In the genomic region with DNA sequence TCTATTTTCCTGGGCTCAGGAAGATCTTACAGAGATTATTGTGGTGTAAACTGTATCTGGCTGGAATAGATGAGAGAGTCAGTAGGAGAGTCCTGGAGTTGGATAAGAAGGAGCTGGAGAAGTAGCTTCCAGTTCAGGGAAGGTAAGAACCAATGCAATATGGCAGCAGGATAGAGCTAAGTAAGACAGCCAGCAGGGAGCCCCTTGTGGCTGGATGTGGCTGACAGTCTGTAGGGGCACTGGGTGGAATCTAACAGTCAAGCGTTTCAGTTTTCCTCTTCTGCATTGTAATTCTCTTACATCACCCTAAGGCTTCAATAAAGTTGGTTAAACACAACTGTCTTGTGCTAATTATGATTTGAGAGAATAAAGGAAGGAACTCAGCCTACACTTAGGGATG, we compare ENCODE assay signal across 11 cellular contexts.
A peak's percentile ranks its signal among the peaks of the same experiment; 100 is the strongest.
DNase-seq lines count a peak whose midpoint lies in the region; ATAC-seq, FAIRE-seq and TF ChIP-seq lines count a peak whose summit lies in the region.
"Had no signal": no experiment of that assay in that cellular context is flagged by ENCODE, and none has a peak within 500 bp of the region (broad histone marks: within the 10 kb centered on the region; RNA-seq: fewer than 3 reads in every experiment).

No MANE protein-coding gene starts in this region.

- no peak overlapping the region for H3K23ac ChIP-seq in trophoblast cell (ENCODE audit: low read length)

- no peak for TF ChIP-seq POLR2A in A549 (IDR thresholded peaks at IDR 0.05; ENCODE audit: low read length)

- H3K36me3 ChIP-seq in GM23248 (ENCODE audit: low read depth) (no peaks in the 10 kb centered on the region), PC-3 (ENCODE audit: low read depth, low read length) (no peaks in the 10 kb centered on the region), trophoblast cell (ENCODE audit: control insufficient read depth in 1 of 2, insufficient read depth in 2 of 2, low read length in 2 of 2) (no peaks in the 10 kb centered on the region)

- peak; percentile 82 to 89; a peak in 4 of 6 replicates for ATAC-seq in A549
- ATAC-seq in PC-3, result peak; percentile 34; the same call in 1 of the 2 replicates
- no peak for ATAC-seq in GM18520 (IDR thresholded peaks at IDR 0.05; ENCODE audit: unreplicated experiment)

- no peak overlapping the region for H3K18ac ChIP-seq in trophoblast cell (ENCODE audit: low read length)

- H4K8ac ChIP-seq in trophoblast cell (ENCODE audit: low read depth, low read length), result no peak overlapping the region

- no TSS peak for BruUV-seq in PC-3 (replicated peaks; lab: Mats Ljungman, UMichigan)

- no peaks in the 10 kb centered on the region for H3K27me3 ChIP-seq in GM23248 (replicated peaks; ENCODE audit: insufficient read depth)
- no peaks in the 10 kb centered on the region for H3K27me3 ChIP-seq in PC-3 (ENCODE audit: low read length)
- H3K27me3 ChIP-seq in trophoblast cell (ENCODE audit: insufficient read depth, low read length), result no peaks in the 10 kb centered on the region

- 58% methylated on average over 1 of the region's 1 CpG for WGBS in A549 (ENCODE audit: missing lambda C conversion rate)
- 75 to 79% methylated on average over 1 of the region's 1 CpG for WGBS in GM23248 (ENCODE audit: low coverage in 1 of 2, low lambda C conversion rate in 2 of 2, missing lambda C conversion rate in 2 of 2), 2 experiments
- no CpG with 5 or more reads among the region's 1 CpG for WGBS in trophoblast cell (ENCODE audit: extremely low coverage, insufficient coverage, insufficient read length)

- no peak for TF ChIP-seq EP300 in A549 (IDR thresholded peaks at IDR 0.05)

- no peak overlapping the region for H3K14ac ChIP-seq in trophoblast cell (ENCODE audit: low read length)

- H3K9me2 ChIP-seq in GM23248 (ENCODE audit: insufficient read depth) (no peaks in the 10 kb centered on the region), PC-3 (replicated peaks; ENCODE audit: low read length) (no peaks in the 10 kb centered on the region)

- H3K27ac ChIP-seq in A549 (peak overlapping the region in 1 of 2 experiments; percentile 14; a peak in 1 of 6 replicates), GM23248 (no peak overlapping the region), PC-3 (ENCODE audit: low read length) (peak overlapping the region; percentile 81; the same call in 1 of the 2 replicates), trophoblast cell (ENCODE audit: low read depth, low read length) (no peak overlapping the region)

- H2BK5ac ChIP-seq in trophoblast cell (ENCODE audit: low read depth, low read length, poor library complexity), result no peak overlapping the region

- no peaks in the 10 kb centered on the region for H3K79me1 ChIP-seq in trophoblast cell (ENCODE audit: low read length)

- H3K9ac ChIP-seq in GM23248 (no peak overlapping the region), PC-3 (ENCODE audit: low read length) (no peak overlapping the region), trophoblast cell (ENCODE audit: low read length) (no peak overlapping the region)

- TF ChIP-seq CTCF in A549 (IDR thresholded peaks at IDR 0.05), result no peak
- peak; percentile 40 for TF ChIP-seq CTCF in PC-3 (conservative IDR thresholded peaks at IDR 0.05; ENCODE audit: low read depth, low read length)
- peak; percentile 16 for TF ChIP-seq CTCF in fibroblast of pulmonary artery (IDR thresholded peaks at IDR 0.05; ENCODE audit: low read length, missing control alignments)

- no peak overlapping the region for H2BK12ac ChIP-seq in trophoblast cell (ENCODE audit: low read length)

- no peak for TF ChIP-seq RAD21 in A549 (conservative IDR thresholded peaks at IDR 0.05 in 1 of 2, IDR thresholded peaks at IDR 0.05 in 1 of 2)

- H3K4ac ChIP-seq in trophoblast cell (ENCODE audit: low read depth, low read length), result no peak overlapping the region

- H3K4me2 ChIP-seq in A549, result no peak overlapping the region
- no peak overlapping the region for H3K4me2 ChIP-seq in GM23248 (ENCODE audit: unreplicated experiment)
- H3K4me2 ChIP-seq in PC-3 (ENCODE audit: low read length), result no peak overlapping the region
- no peak overlapping the region for H3K4me2 ChIP-seq in trophoblast cell (ENCODE audit: low read length)

- peaks cover 10% of the 10 kb centered on the region; the same call in 2 of the 3 replicates for H3K4me1 ChIP-seq in A549
- peaks cover 38% of the 10 kb centered on the region for H3K4me1 ChIP-seq in GM23248 (ENCODE audit: insufficient read depth)
- H3K4me1 ChIP-seq in PC-3 (ENCODE audit: insufficient read depth, low read length), result peaks cover 29% of the 10 kb centered on the region
- no peaks in the 10 kb centered on the region for H3K4me1 ChIP-seq in trophoblast cell (ENCODE audit: control insufficient read depth in 1 of 2, insufficient read depth in 2 of 2, low read length in 2 of 2)
- H3K4me1 ChIP-seq: Caco-2 had no signal

- no peak overlapping the region for H4K91ac ChIP-seq in trophoblast cell (ENCODE audit: low read depth, low read length)

- H3K79me2 ChIP-seq in GM23248 (ENCODE audit: insufficient read depth), result no peaks in the 10 kb centered on the region
- H3K79me2 ChIP-seq in PC-3 (ENCODE audit: low read length), result no peaks in the 10 kb centered on the region
- no peaks in the 10 kb centered on the region for H3K79me2 ChIP-seq in trophoblast cell (ENCODE audit: control insufficient read depth, insufficient read depth, low read length, poor library complexity)

- H3K4me3 ChIP-seq in A549 (no peak overlapping the region), GM23248 (no peak overlapping the region), PC-3 (ENCODE audit: low read length) (no peak overlapping the region), fibroblast of pulmonary artery (replicated peaks; ENCODE audit: low read depth, low read length) (no peak overlapping the region), trophoblast cell (ENCODE audit: low read depth, low read length) (no peak overlapping the region)

- DNase-seq in A549 (ENCODE audit: low read depth in 1 of 2, low spot score in 1 of 2) (peak in 1 of 2 experiments; percentile 27), GM23248 (peak; percentile 23), PC-3 (no peak), fibroblast of pulmonary artery (ENCODE audit: low read depth) (no peak), G401 (ENCODE audit: low spot score) (no peak), NCI-H1105 (lab: John Stamatoyannopoulos, UW) (no peak), trophoblast cell (no peak)
- DNase-seq: activated CD4-positive, alpha-beta T cell treated with anti-CD3 and anti-CD28 coated beads, Interleukin-2, amount 50 U/mL, for 48 hours; Caco-2; NCI-H526 treated with DMSO at 0.1 percent for 48 hours had no signal

- POLR2A ChIA-PET in A549 (lab: Yijun Ruan, JAX) (no interaction called here), PC-3 (lab: Charles Lee; ENCODE audit: unreplicated experiment) (no interaction called here)

- no peak overlapping the region for H2AK5ac ChIP-seq in trophoblast cell (ENCODE audit: low read length)

- H2AFZ ChIP-seq in GM23248 (no peak overlapping the region), PC-3 (ENCODE audit: low read length) (no peak overlapping the region), trophoblast cell (ENCODE audit: insufficient read depth, low read length, poor library complexity) (no peak overlapping the region)

- peaks cover 31% of the 10 kb centered on the region for H3F3A ChIP-seq in GM23248 (ENCODE audit: insufficient read depth)
- H3F3A ChIP-seq in PC-3 (ENCODE audit: low read length, unreplicated experiment), result no peaks in the 10 kb centered on the region

- H3K9me3 ChIP-seq in A549, result no peaks in the 10 kb centered on the region
- no peaks in the 10 kb centered on the region for H3K9me3 ChIP-seq in GM23248 (ENCODE audit: low read depth)
- H3K9me3 ChIP-seq in PC-3 (ENCODE audit: low read length), result no peaks in the 10 kb centered on the region
- no peaks in the 10 kb centered on the region for H3K9me3 ChIP-seq in trophoblast cell (ENCODE audit: insufficient read depth, low read depth, low read length)
- H3K9me3 ChIP-seq: Caco-2 had no signal

- in situ Hi-C loops in GM23248 (cut with MboI), result no loop called here
- in situ Hi-C loops in G401 (cut with HindIII; ENCODE audit: low sequenced_read_pairs), result no loop called here

- CTCF ChIA-PET in A549 (lab: Yijun Ruan, JAX), result interaction anchor here (0.5 to 2.7 kb wide), 4 partner anchors 16 to 244 kb away, joined by 3 to 11 read pairs (median 4); no protein-coding TSS in a partner anchor
- CTCF ChIA-PET in PC-3 (lab: Charles Lee), result no interaction called here

- no peak for FAIRE-seq in A549 (lab: Jason Lieb, UNC)

- H4K20me1 ChIP-seq in GM23248 (ENCODE audit: insufficient read depth) (no peaks in the 10 kb centered on the region), PC-3 (ENCODE audit: low read length) (no peaks in the 10 kb centered on the region)

- H2BK120ac ChIP-seq in trophoblast cell (ENCODE audit: insufficient read depth, low read length, poor library complexity), result no peak overlapping the region

- intact Hi-C loops in PC-3 (cut with micrococcal nuclease), result no loop called here

- no peak overlapping the region for H4K12ac ChIP-seq in trophoblast cell (ENCODE audit: low read depth, low read length)

TF ChIP-seq in A549, 52 proteins besides CTCF, POLR2A, EP300 and RAD21:
- TF ChIP-seq EHMT2 (IDR thresholded peaks at IDR 0.05; ENCODE audit: low read depth) (0 out of 2 replicates have a peak, but pooled peaks have one; percentile 32), HEYL (CRISPR knock-in tag; IDR thresholded peaks at IDR 0.05) (no peak)
